In the genomic region with DNA sequence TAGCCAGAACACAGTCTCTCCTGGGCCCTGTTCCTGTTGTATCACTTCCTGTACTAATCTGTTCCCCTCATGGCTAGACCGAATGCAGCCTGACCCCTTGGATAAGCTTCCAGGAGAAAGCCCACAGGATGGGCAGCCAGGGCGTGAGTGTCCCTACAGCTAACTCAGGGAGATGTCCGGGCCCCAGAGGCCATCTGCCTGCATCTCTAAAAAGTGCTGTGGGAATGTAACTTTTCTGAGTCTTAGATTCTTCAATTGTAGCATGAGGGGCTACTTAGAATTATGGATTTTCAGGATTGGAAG, we compare ENCODE assay signal across 8 cellular contexts. TPM values are rescaled to one million over a fixed set of nuclear protein-coding genes. Genes with fewer than 3 reads are reported as not detected.
A peak's percentile ranks its signal among the peaks of the same experiment; 100 is the strongest.
DNase-seq lines count a peak whose midpoint lies in the region; ATAC-seq and TF ChIP-seq lines count a peak whose summit lies in the region.

No MANE protein-coding gene starts in this region.

- H3K4me3 ChIP-seq in Loucy (ENCODE audit: low read length, poor library complexity, severe bottlenecking) = no peak overlapping the region
- peak overlapping the region in 1 of 3 donors; percentile 40 for H3K4me3 ChIP-seq in breast epithelium
- no peak overlapping the region for H3K4me3 ChIP-seq in mesendoderm (ENCODE audit: low read length)
- H3K4me3 ChIP-seq in thoracic aorta = peak overlapping the region; percentile 50

- no peaks in the 10 kb centered on the region for H3F3A ChIP-seq in Loucy (ENCODE audit: low read depth)

- H3K4ac ChIP-seq in mesendoderm (ENCODE audit: low read depth, low read length) = no peak overlapping the region

- H3K36me3 ChIP-seq in Loucy (ENCODE audit: insufficient read depth, low read length) = no peaks in the 10 kb centered on the region
- no peaks in the 10 kb centered on the region for H3K36me3 ChIP-seq in breast epithelium
- H3K36me3 ChIP-seq in mesendoderm (ENCODE audit: control insufficient read depth, insufficient read depth, low read length) = no peaks in the 10 kb centered on the region
- H3K36me3 ChIP-seq in thoracic aorta = no peaks in the 10 kb centered on the region

- ATAC-seq in thoracic aorta (ENCODE audit: insufficient number of reproducible peaks, low FRiP score, low read depth) (no peak), GM19452 (IDR thresholded peaks at IDR 0.05; ENCODE audit: unreplicated experiment) (no peak)

- H3K9me2 ChIP-seq in Loucy (replicated peaks; ENCODE audit: low read depth, low read length) = no peaks in the 10 kb centered on the region

- no peaks in the 10 kb centered on the region for H3K9me3 Mint-ChIP-seq in immature natural killer cell

- DNase-seq in breast epithelium (ENCODE audit: low spot score in 2 of 2) (no peak), mesendoderm (no peak), thoracic aorta (ENCODE audit: low spot score) (no peak), NCI-H774 (lab: John Stamatoyannopoulos, UW) (no peak), immature natural killer cell (no peak), hippocampal formation (lab: John Stamatoyannopoulos, UW) (no peak)

- no peaks in the 10 kb centered on the region for H3K36me3 Mint-ChIP-seq in immature natural killer cell

- no peak overlapping the region for H4K5ac ChIP-seq in mesendoderm (ENCODE audit: low read length)

- no peaks in the 10 kb centered on the region for H4K20me1 ChIP-seq in Loucy (ENCODE audit: insufficient read depth, low read length, poor library complexity, severe bottlenecking)

- peak overlapping the region; percentile 77 for H3K56ac ChIP-seq in mesendoderm (ENCODE audit: low read length)

- no peak for TF ChIP-seq POLR2A in breast epithelium (IDR thresholded peaks at IDR 0.05)

- no peak overlapping the region for H2BK5ac ChIP-seq in mesendoderm (ENCODE audit: low read length)

- H2AFZ ChIP-seq in Loucy (ENCODE audit: low read length) = no peak overlapping the region

- H4K8ac ChIP-seq in mesendoderm (ENCODE audit: low read depth, low read length) = no peak overlapping the region

- no peak for TF ChIP-seq CTCF in Loucy (conservative IDR thresholded peaks at IDR 0.05; ENCODE audit: low read length)
- TF ChIP-seq CTCF in breast epithelium (IDR thresholded peaks at IDR 0.05) = no peak
- TF ChIP-seq CTCF in thoracic aorta (IDR thresholded peaks at IDR 0.05) = no peak

- H3K79me2 ChIP-seq in Loucy (ENCODE audit: insufficient read depth, low read length) (peaks cover 10% of the 10 kb centered on the region), mesendoderm (ENCODE audit: control insufficient read depth, insufficient read depth, low read length) (no peaks in the 10 kb centered on the region)

- no peak overlapping the region for H3K18ac ChIP-seq in mesendoderm (ENCODE audit: low read length)

- no peak overlapping the region for H3K23ac ChIP-seq in mesendoderm (ENCODE audit: low read length)

- H3K79me1 ChIP-seq in mesendoderm (ENCODE audit: low read length) = no peaks in the 10 kb centered on the region

- H2BK120ac ChIP-seq in mesendoderm (ENCODE audit: low read depth, low read length) = no peak overlapping the region

- H3K27ac Mint-ChIP-seq in immature natural killer cell = no peak overlapping the region

- no peaks in the 10 kb centered on the region for H3K9me3 ChIP-seq in Loucy (ENCODE audit: insufficient read depth, low read depth, low read length)
- H3K9me3 ChIP-seq in breast epithelium = no peaks in the 10 kb centered on the region
- no peaks in the 10 kb centered on the region for H3K9me3 ChIP-seq in thoracic aorta

- H2BK15ac ChIP-seq in mesendoderm (replicated peaks; ENCODE audit: low read depth) = no peak overlapping the region

- H3K4me1 ChIP-seq in Loucy (ENCODE audit: insufficient read depth, low read length, poor library complexity, severe bottlenecking) (peaks cover 60% of the 10 kb centered on the region), breast epithelium (peaks cover 45 to 78% of the 10 kb centered on the region in 2 donors), mesendoderm (ENCODE audit: control insufficient read depth, low read depth, low read length) (peaks cover 30% of the 10 kb centered on the region), thoracic aorta (ENCODE audit: control insufficient read depth in 1 of 2, low read depth in 2 of 2) (peaks cover 88 to 96% of the 10 kb centered on the region in 2 donors)

- H3K4me3 Mint-ChIP-seq in immature natural killer cell = no peak overlapping the region

- H3K4me1 Mint-ChIP-seq in immature natural killer cell = peaks cover 7% of the 10 kb centered on the region in 2 donors

- intact Hi-C loops in breast epithelium (cut with DNase I; ENCODE audit: low total_unique reads) = no loop called here

- H3K4me2 ChIP-seq in Loucy (ENCODE audit: low read depth, low read length, poor library complexity, severe bottlenecking) (no peak overlapping the region), mesendoderm (ENCODE audit: low read length) (no peak overlapping the region)

- H3K27ac ChIP-seq in breast epithelium = peak overlapping the region; percentile 98 to 99
- H3K27ac ChIP-seq in mesendoderm (ENCODE audit: low read depth, low read length) = no peak overlapping the region
- H3K27ac ChIP-seq in thoracic aorta = peak overlapping the region; percentile 99 to 100

- H2AK5ac ChIP-seq in mesendoderm (ENCODE audit: low read length) = no peak overlapping the region

- peak overlapping the region; percentile 21 for H3K9ac ChIP-seq in Loucy (ENCODE audit: low read depth, low read length, poor library complexity, severe bottlenecking)
- no peak overlapping the region for H3K9ac ChIP-seq in mesendoderm (ENCODE audit: low read length)

- no CpG with 5 or more reads among the region's 3 CpGs for WGBS in mesendoderm (ENCODE audit: extremely low coverage, insufficient coverage, low lambda C conversion rate)

- no peaks in the 10 kb centered on the region for H3K27me3 ChIP-seq in Loucy (ENCODE audit: insufficient read depth, low read length, poor library complexity, severe bottlenecking)
- H3K27me3 ChIP-seq in breast epithelium = no peaks in the 10 kb centered on the region
- no peaks in the 10 kb centered on the region for H3K27me3 ChIP-seq in mesendoderm (ENCODE audit: insufficient read depth, low read length, poor library complexity)
- H3K27me3 ChIP-seq in thoracic aorta (replicated peaks; ENCODE audit: insufficient read depth) = no peaks in the 10 kb centered on the region

- H3K27me3 Mint-ChIP-seq in immature natural killer cell (ENCODE audit: low read depth in 3 of 3) = peaks cover 0 to 2% (median 2%) of the 10 kb centered on the region in 3 donors

RNA-seq across cellular contexts. Expression of a gene that starts 7.7 kb away (rescaled TPM):
- over 10,000 TPM; 14,217 to 22,312 (median 18,959) TPM for total RNA-seq in breast epithelium
- 112 TPM for polyA plus RNA-seq in mesendoderm (2013, experiment 1 of 2)
- polyA plus RNA-seq in mesendoderm (2013, experiment 2 of 2) = 116 TPM
- over 10,000 TPM; 20,776 to 38,952 TPM for total RNA-seq in thoracic aorta
- polyA plus RNA-seq in immature natural killer cell = 1,000 to 10,000 TPM; 1,459 to 3,517 (median 2,451) TPM

RNA-seq across cellular contexts. Expression of a gene that starts 33.8 kb away (rescaled TPM):
- total RNA-seq in breast epithelium (10 to 100 TPM; 74.1 to 83.4 (median 83.2) TPM), thoracic aorta (100 to 1,000 TPM in 1 of 2 donors, 10 to 100 TPM in 1; 96.8 to 106 TPM)
- 50.0 TPM for polyA plus RNA-seq in mesendoderm (2013, experiment 1 of 2)
- polyA plus RNA-seq in mesendoderm (2013, experiment 2 of 2) = 51.8 TPM
- polyA plus RNA-seq in immature natural killer cell = 10 to 100 TPM; 17.8 to 52.5 (median 23.3) TPM
